In the genomic region with DNA sequence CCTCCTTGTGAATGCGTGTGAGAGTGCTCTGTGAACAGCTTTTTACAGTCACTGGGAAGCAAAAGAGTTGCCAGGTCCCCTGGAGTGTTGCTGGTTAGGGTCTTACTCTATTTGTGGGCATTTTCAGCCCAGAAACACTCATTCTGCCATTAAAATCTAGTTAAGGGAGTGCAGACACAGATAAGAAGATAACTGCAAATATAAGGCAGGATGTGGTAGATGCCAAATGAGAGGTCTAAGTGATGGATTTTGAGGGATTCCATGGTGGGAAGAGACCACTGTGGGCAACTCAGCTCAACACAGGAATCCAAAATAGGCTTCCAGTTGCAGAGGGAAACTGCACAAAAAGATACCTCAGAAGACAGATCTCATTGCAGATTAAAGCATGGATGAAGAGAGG, we compare ENCODE assay signal across 27 cellular contexts.
"Had no signal": no experiment of that assay in that cellular context is flagged by ENCODE, and none has a peak within 500 bp of the region (broad histone marks: within the 10 kb centered on the region; RNA-seq: fewer than 3 reads in every experiment).

No MANE protein-coding gene starts in this region.

- DNase-seq: stimulated activated CD4-positive, alpha-beta T cell treated with anti-CD3 and anti-CD28 coated beads, Interleukin-2, amount 100 ng/mL, for 48 hours; stimulated activated CD4-positive, alpha-beta T cell treated with anti-CD3 and anti-CD28 coated beads, Interleukin-4, amount 100 ng/mL, for 1 hour; stimulated activated CD4-positive, alpha-beta T cell treated with anti-CD3 and anti-CD28 coated beads, Interleukin-4, amount 100 ng/mL, for 24 hours; stimulated activated CD4-positive, alpha-beta T cell treated with anti-CD3 and anti-CD28 coated beads, Interleukin-4, amount 100 ng/mL, for 4 hours; stimulated activated CD8-positive, alpha-beta memory T cell treated with anti-CD3 and anti-CD28 coated beads, Interleukin-4, amount 100 ng/mL, for 48 hours; stimulated activated naive B cell treated with anti-CD40 and anti-IgM and Interleukin-4, amounts not matched to agents 10 μg/mL and 1 μg/mL and 100 μg/mL, for 72 hours; stimulated activated naive CD4-positive, alpha-beta T cell; stimulated activated naive CD4-positive, alpha-beta T cell treated with Interleukin-2 at 50 U/mL for 16 hours; stimulated activated naive CD8-positive, alpha-beta T cell treated with anti-CD3 and anti-CD28 coated beads, Interleukin-15, amount 100 ng/mL, for 72 hours; stimulated activated naive CD8-positive, alpha-beta T cell treated with anti-CD3 and anti-CD28 coated beads, Interleukin-15, Interleukin-2, amounts not matched to agents 100 U/mL and 50 U/mL, for 24 hours; stomach; substantia nigra; testis; thyroid gland; tibial artery; transverse colon; trophoblast cell; upper lobe of left lung; upper lobe of right lung; uterus had no signal

- H3K4me3 ChIP-seq: stomach, suprapubic skin, testis, thoracic aorta, thyroid gland, tibial artery, tibial nerve, transverse colon, upper lobe of left lung, upper lobe of right lung, uterus, vagina had no signal

- H3K36me3 ChIP-seq: stomach, suprapubic skin, thoracic aorta, thyroid gland, tibial artery, tibial nerve, transverse colon, upper lobe of left lung, upper lobe of right lung, uterus, vagina had no signal

- H3K9me3 ChIP-seq: stomach, suprapubic skin, testis, thoracic aorta, thyroid gland, tibial artery, tibial nerve, transverse colon, upper lobe of left lung, upper lobe of right lung, uterus, vagina had no signal

- H3K27ac ChIP-seq: stomach, suprapubic skin, testis, thoracic aorta, thyroid gland, tibial artery, tibial nerve, transverse colon, upper lobe of left lung, upper lobe of right lung, uterus, vagina had no signal

- ATAC-seq: stimulated activated effector memory CD8-positive, alpha-beta T cell treated with anti-CD3 and anti-CD28 coated beads, Interleukin-12 subunit alpha, Interleukin-12 subunit beta, amount 100 ng/mL, for 72 hours; stimulated activated memory B cell treated with anti-CD40 and anti-IgM and Interleukin-4, amounts not matched to agents 10 μg/mL and 1 μg/mL and 100 μg/mL, for 72 hours; stimulated activated naive B cell treated with anti-CD40 and anti-IgM and Interleukin-4, amounts not matched to agents 10 μg/mL and 1 μg/mL and 100 μg/mL, for 72 hours; stimulated activated naive CD8-positive, alpha-beta T cell treated with anti-CD3 and anti-CD28 coated beads, Interleukin-15, amount 100 ng/mL, for 72 hours; stimulated activated naive CD8-positive, alpha-beta T cell treated with anti-CD3 and anti-CD28 coated beads, Interleukin-15, Interleukin-2, amounts not matched to agents 100 U/mL and 50 U/mL, for 24 hours; upper lobe of right lung had no signal

- H3K4me1 ChIP-seq: stomach, suprapubic skin, testis, thyroid gland, tibial artery, tibial nerve, transverse colon, upper lobe of left lung, upper lobe of right lung, uterus, vagina had no signal

- H3K27me3 ChIP-seq: stomach, testis, thyroid gland, tibial artery, tibial nerve, transverse colon, upper lobe of left lung, upper lobe of right lung, uterus, vagina had no signal

- FAIRE-seq: urothelium cell line had no signal
